In the genomic region with DNA sequence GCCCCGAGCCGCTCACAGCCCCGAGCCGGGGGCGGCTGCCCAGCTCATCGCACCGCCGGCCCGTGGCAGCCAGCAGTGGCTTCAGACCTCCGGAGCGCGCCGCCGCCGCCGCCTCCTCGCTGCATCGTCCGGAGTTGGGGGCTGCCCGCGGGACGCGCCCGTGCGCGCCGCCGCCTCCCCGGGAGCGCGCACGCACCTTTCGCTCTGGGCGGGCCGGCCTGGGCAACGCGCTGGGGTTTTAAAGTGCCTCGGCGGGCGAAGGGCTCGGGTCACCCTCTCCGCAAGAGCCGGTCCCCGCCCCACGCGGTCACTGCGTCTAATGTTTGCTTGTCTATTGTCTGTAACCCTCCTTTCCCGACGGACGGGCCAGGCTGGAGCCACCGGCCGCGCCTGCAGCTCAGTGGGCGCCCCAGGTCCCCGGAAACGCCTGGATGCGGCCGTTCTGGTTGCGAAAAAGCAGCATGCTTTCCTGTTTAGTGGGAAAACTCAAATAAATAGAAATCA, we compare ENCODE assay signal across 8 cellular contexts. TPM values are rescaled to one million over a fixed set of nuclear protein-coding genes. Genes with fewer than 3 reads are reported as not detected.
A peak's percentile ranks its signal among the peaks of the same experiment; 100 is the strongest.
DNase-seq lines count a peak whose midpoint lies in the region; ATAC-seq and TF ChIP-seq lines count a peak whose summit lies in the region.

Gene RYK (minus strand): TSS at position 143 of the 504 bp plus-strand sequence. CDS start 205 bp downstream, outside the sequence.

- H3K4me3 ChIP-seq in GM12865 (ENCODE audit: low read depth, low read length) (peak within 1 kb of the TSS; percentile 82), heart left ventricle (peak within 1 kb of the TSS; percentile 54 to 90 (median 77)), upper lobe of left lung (peak within 1 kb of the TSS; percentile 65 to 87 (median 76))

- H3K9me3 ChIP-seq in heart left ventricle, result no peaks in the 10 kb centered on the region
- no peaks in the 10 kb centered on the region for H3K9me3 ChIP-seq in upper lobe of left lung

- peak; percentile 84 for ATAC-seq in HG02642 (IDR thresholded peaks at IDR 0.05; ENCODE audit: poor library complexity, unreplicated experiment)
- ATAC-seq in heart left ventricle, result peak; percentile 82 to 95 (median 95)
- peak; percentile 95 to 96 for ATAC-seq in upper lobe of left lung (ENCODE audit: low FRiP score in 2 of 2)

- H3K36me3 ChIP-seq in heart left ventricle (no peaks in the 10 kb centered on the region), upper lobe of left lung (no peaks in the 10 kb centered on the region)

- TF ChIP-seq POLR2A in heart left ventricle (IDR thresholded peaks at IDR 0.05) (peak in 1 of 2 donors; percentile 76), upper lobe of left lung (IDR thresholded peaks at IDR 0.05) (peak in 2 of 4 donors; percentile 48 to 82)

- TF ChIP-seq EP300 in upper lobe of left lung (IDR thresholded peaks at IDR 0.05), result no peak

- H3K27ac ChIP-seq in adipose tissue (ENCODE audit: low read depth, low read length) (peak within 1 kb of the TSS; percentile 29), heart left ventricle (peak within 1 kb of the TSS; percentile 79 to 98 (median 90)), upper lobe of left lung (peak within 1 kb of the TSS; percentile 87 to 93 (median 88))

- peaks cover 0 to 52% (median 38%) of the 10 kb centered on the region in 12 donors for H3K4me1 ChIP-seq in heart left ventricle
- H3K4me1 ChIP-seq in upper lobe of left lung, result peaks cover 17 to 37% (median 24%) of the 10 kb centered on the region in 4 donors

- WGBS in adipose tissue, 3 donors, result 0 to 1% (median 1%) methylated on average over 51 to 59 of the region's 59 CpGs
- WGBS in heart left ventricle, 4 donors, result 0 to 1% (median 1%) methylated on average over 17 to 59 of the region's 59 CpGs
- 1 to 6% methylated on average over 4 to 9 of the region's 59 CpGs for WGBS in upper lobe of left lung, 2 donors

- intact Hi-C loops in heart left ventricle (cut with DNase I) (loop anchor here in 2 of 10 donors (5.0 kb wide), 2 partner anchors 38 to 47 kb away; no protein-coding TSS in a partner anchor), posterior vena cava (cut with DNase I) (no loop called here)

- TF ChIP-seq CTCF in GM12865 (IDR thresholded peaks at IDR 0.05; ENCODE audit: insufficient read depth, low read depth, low read length, missing control alignments) (no peak), heart left ventricle (IDR thresholded peaks at IDR 0.05) (no peak), upper lobe of left lung (IDR thresholded peaks at IDR 0.05) (no peak)

- DNase-seq in GM12865 (ENCODE audit: low read depth) (peak; percentile 83), NCI-H1105 treated with DMSO at 0.1 percent for 48 hours (lab: John Stamatoyannopoulos, UW) (peak; percentile 90), SW480 (ENCODE audit: low spot score) (peak; percentile 89), heart left ventricle (peak; percentile 77 to 92 (median 88)), posterior vena cava (ENCODE audit: low spot score) (peak; percentile 94), upper lobe of left lung (peak; percentile 87 to 97)

- H3K27me3 ChIP-seq in heart left ventricle, result no peaks in the 10 kb centered on the region
- H3K27me3 ChIP-seq in upper lobe of left lung, result no peaks in the 10 kb centered on the region

RNA-seq across cellular contexts. Expression of gene RYK, which starts in this region (rescaled TPM):
- 10 to 100 TPM; 16.0 to 44.3 (median 26.2) TPM for polyA plus RNA-seq in adipose tissue
- total RNA-seq in heart left ventricle, result 10 to 100 TPM; 32.9 to 43.7 (median 39.5) TPM
- 10 to 100 TPM; 17.3 to 23.6 TPM for polyA plus RNA-seq in heart left ventricle
- total RNA-seq in posterior vena cava, result 10 to 100 TPM; 55.8 to 82.7 TPM
- total RNA-seq in upper lobe of left lung, result 100 to 1,000 TPM in 1 of 6 donors, 10 to 100 TPM in 5; 14.9 to 105 (median 52.4) TPM

Comparison
In these comparisons a context has a peak if more than half of its experiments do, and no peak if none do; other contexts are left out.
1. Peak in every context shown above with its lines: DNase-seq, ATAC-seq, H3K4me3 ChIP-seq and H3K27ac ChIP-seq.
2. H3K27ac ChIP-seq: peak in every context shown above with its lines; median percentile 90 in heart left ventricle; 88 in upper lobe of left lung; 29 in adipose tissue.